Comparison of ENCODE assay signal across 24 cellular contexts in the genomic region with DNA sequence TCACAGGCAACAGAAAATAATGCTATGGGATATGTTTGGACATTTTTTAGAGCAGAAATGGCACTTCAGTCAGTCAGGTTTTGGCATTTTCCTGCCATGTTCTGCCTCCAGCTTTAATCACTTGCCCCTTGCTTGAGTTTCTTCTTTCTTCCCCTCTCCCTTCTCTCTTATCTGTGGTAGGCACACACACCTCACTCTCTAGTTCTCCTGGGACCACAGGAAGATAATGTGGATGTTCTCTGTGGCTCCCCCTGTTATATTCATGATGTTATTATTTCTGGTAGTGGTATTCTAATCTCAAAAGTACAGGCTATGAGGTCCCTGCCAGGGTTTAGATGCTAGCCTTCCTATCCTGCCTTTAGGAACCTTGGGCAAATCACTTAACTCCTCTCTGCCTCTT. TPM values are rescaled to one million over a fixed set of nuclear protein-coding genes. Genes with fewer than 3 reads are reported as not detected.
DNase-seq lines count a peak whose midpoint lies in the region; ATAC-seq and TF ChIP-seq lines count a peak whose summit lies in the region.
"Had no signal": no experiment of that assay in that cellular context is flagged by ENCODE, and none has a peak within 500 bp of the region (broad histone marks: within the 10 kb centered on the region; RNA-seq: fewer than 3 reads in every experiment).

No MANE protein-coding gene starts in this region.

- H3K4me3 ChIP-seq in heart right ventricle: no peak overlapping the region
- H3K4me3 ChIP-seq in hepatocyte: no peak overlapping the region
- no peak overlapping the region for H3K4me3 ChIP-seq in uterus
- no peak overlapping the region for H3K4me3 ChIP-seq in CD4-positive, alpha-beta memory T cell (ENCODE audit: low read length in 2 of 2)
- H3K4me3 ChIP-seq: smooth muscle cell had no signal

- no peaks in the 10 kb centered on the region for H3K27me3 Mint-ChIP-seq in T-helper 17 cell
- no peaks in the 10 kb centered on the region for H3K27me3 Mint-ChIP-seq in CD4-positive, alpha-beta memory T cell
- H3K27me3 Mint-ChIP-seq: activated naive CD4-positive, alpha-beta T cell treated with anti-CD3 and anti-CD28 coated beads, Interleukin-2, amount 10 ng/mL, durations not matched to agents 7 days and 5 days; B cell; stimulated activated naive B cell treated with anti-CD40 and anti-IgM and Interleukin-4, amounts not matched to agents 10 μg/mL and 1 μg/mL and 100 μg/mL, for 72 hours had no signal

- TF ChIP-seq CTCF in heart right ventricle (IDR thresholded peaks at IDR 0.05): no peak
- TF ChIP-seq CTCF in hepatocyte (IDR thresholded peaks at IDR 0.05; ENCODE audit: poor library complexity): no peak
- TF ChIP-seq CTCF in uterus (IDR thresholded peaks at IDR 0.05): no peak

- peaks cover 0 to 2% (median 0%) of the 10 kb centered on the region in 8 donors for H3K9me3 Mint-ChIP-seq in CD4-positive, alpha-beta memory T cell
- H3K9me3 Mint-ChIP-seq: activated naive CD4-positive, alpha-beta T cell treated with anti-CD3 and anti-CD28 coated beads, Interleukin-2, amount 10 ng/mL, durations not matched to agents 7 days and 5 days; stimulated activated naive B cell treated with anti-CD40 and anti-IgM and Interleukin-4, amounts not matched to agents 10 μg/mL and 1 μg/mL and 100 μg/mL, for 72 hours; WTC11 had no signal

- intact Hi-C loops in heart right ventricle (cut with DNase I) (loop anchor here in 2 of 10 donors (10.0 kb wide), 2 partner anchors 60 to 170 kb away; a partner anchor contains a TSS), Right ventricle myocardium inferior (cut with DNase I) (loop anchor here (10.0 kb wide), 1 partner anchor 130 kb away; no protein-coding TSS in a partner anchor), uterus (cut with DNase I; ENCODE audit: low total_unique reads) (no loop called here)
- intact Hi-C loops in CD4-positive, alpha-beta memory T cell (cut with micrococcal nuclease): loop anchor here (10.0 kb wide), 1 partner anchor 1730 kb away; no protein-coding TSS in a partner anchor

- CTCF ChIA-PET in CD4-positive, alpha-beta memory T cell (lab: Charles Lee; ENCODE audit: partially characterized antibody): interaction anchor here (1.7 kb wide), 1 partner anchor 23 kb away, joined by 10 read pairs; no protein-coding TSS in a partner anchor

- peaks cover 8% of the 10 kb centered on the region for H3K36me3 Mint-ChIP-seq in T-helper 17 cell (ENCODE audit: low read depth)
- peaks cover 13 to 15% of the 10 kb centered on the region in 2 donors for H3K36me3 Mint-ChIP-seq in CD4-positive, alpha-beta memory T cell

- DNase-seq in heart right ventricle: no peak
- DNase-seq in Right ventricle myocardium inferior (ENCODE audit: missing footprints): no peak
- no peak for DNase-seq in T-helper 17 cell
- no peak for DNase-seq in hepatocyte (ENCODE audit: low spot score)
- DNase-seq in uterus: no peak
- no peak for DNase-seq in stimulated activated CD4-positive, alpha-beta T cell treated with anti-CD3 and anti-CD28 coated beads, Interleukin-15, amount 100 ng/mL, for 24 hours
- DNase-seq in NCI-H748 treated with DMSO at 0.1 percent for 48 hours (lab: John Stamatoyannopoulos, UW): no peak
- no peak for DNase-seq in CD4-positive, alpha-beta memory T cell
- DNase-seq: activated naive CD4-positive, alpha-beta T cell treated with anti-CD3 and anti-CD28 coated beads, Interleukin-2, amount 10 ng/mL, durations not matched to agents 7 days and 5 days; anterior cingulate cortex; caudate nucleus; DMS79 treated with DMSO at 0.1 percent for 48 hours; glutamatergic neuron; mesenchymal stem cell; NCI-H1694 treated with DMSO at 0.1 percent for 48 hours; NCI-H524 treated with DMSO at 0.1 percent for 48 hours; RPMI8226; SK-N-SH; stimulated activated naive B cell treated with anti-CD40 and anti-IgM and Interleukin-4, amounts not matched to agents 10 μg/mL and 1 μg/mL and 100 μg/mL, for 72 hours; trophoblast cell had no signal

- H2AFZ ChIP-seq in hepatocyte: no peak overlapping the region

- POLR2A ChIA-PET in CD4-positive, alpha-beta memory T cell (lab: Charles Lee; ENCODE audit: partially characterized antibody): no interaction called here

- H3K36me3 ChIP-seq in heart right ventricle (no peaks in the 10 kb centered on the region), hepatocyte (replicated peaks; ENCODE audit: insufficient read depth, low read depth) (no peaks in the 10 kb centered on the region), uterus (no peaks in the 10 kb centered on the region)
- H3K36me3 ChIP-seq in CD4-positive, alpha-beta memory T cell (ENCODE audit: insufficient read depth, low read length): no peaks in the 10 kb centered on the region

- H3K4me1 ChIP-seq in heart right ventricle (peaks cover 8 to 84% (median 57%) of the 10 kb centered on the region in 9 donors), hepatocyte (ENCODE audit: insufficient read depth) (peaks cover 36% of the 10 kb centered on the region), uterus (no peaks in the 10 kb centered on the region)
- H3K4me1 ChIP-seq in CD4-positive, alpha-beta memory T cell (ENCODE audit: insufficient read depth, low read length): peaks cover 27% of the 10 kb centered on the region

- H3K4me1 Mint-ChIP-seq in T-helper 17 cell: peaks cover 41% of the 10 kb centered on the region
- peaks cover 36 to 50% (median 42%) of the 10 kb centered on the region in 4 donors for H3K4me1 Mint-ChIP-seq in CD4-positive, alpha-beta memory T cell

- H4K20me1 ChIP-seq in hepatocyte (ENCODE audit: insufficient read depth, poor library complexity, severe bottlenecking): no peaks in the 10 kb centered on the region

- H3K4me2 ChIP-seq in hepatocyte: peak overlapping the region; percentile 88
- H3K4me2 ChIP-seq: KMS-11, SK-N-SH, smooth muscle cell had no signal

- H3K27me3 ChIP-seq in heart right ventricle (no peaks in the 10 kb centered on the region), hepatocyte (no peaks in the 10 kb centered on the region), uterus (no peaks in the 10 kb centered on the region)
- no peaks in the 10 kb centered on the region for H3K27me3 ChIP-seq in CD4-positive, alpha-beta memory T cell (ENCODE audit: insufficient read depth, low read length)

- peak overlapping the region; percentile 60 for H3K27ac Mint-ChIP-seq in T-helper 17 cell
- H3K27ac Mint-ChIP-seq in CD4-positive, alpha-beta memory T cell: no peak overlapping the region
- H3K27ac Mint-ChIP-seq: activated naive CD4-positive, alpha-beta T cell treated with anti-CD3 and anti-CD28 coated beads, Interleukin-2, amount 10 ng/mL, durations not matched to agents 7 days and 5 days; B cell; stimulated activated naive B cell treated with anti-CD40 and anti-IgM and Interleukin-4, amounts not matched to agents 10 μg/mL and 1 μg/mL and 100 μg/mL, for 72 hours; WTC11 had no signal

- H3K27ac ChIP-seq in heart right ventricle (peak overlapping the region in 8 of 10 donors; percentile 12 to 94 (median 89)), hepatocyte (no peak overlapping the region), uterus (peak overlapping the region; percentile 23 to 88)
- H3K27ac ChIP-seq in CD4-positive, alpha-beta memory T cell (ENCODE audit: low read depth, low read length): no peak overlapping the region
- H3K27ac ChIP-seq: KMS-11 had no signal

- peaks cover 92% of the 10 kb centered on the region for H3K79me2 ChIP-seq in hepatocyte

- ATAC-seq in heart right ventricle (no peak), Right ventricle myocardium inferior (no peak), T-helper 17 cell (no peak)
- ATAC-seq: stimulated activated naive B cell treated with anti-CD40 and anti-IgM and Interleukin-4, amounts not matched to agents 10 μg/mL and 1 μg/mL and 100 μg/mL, for 72 hours; WTC11 had no signal

- H3K9me3 ChIP-seq in heart right ventricle: no peaks in the 10 kb centered on the region
- no peaks in the 10 kb centered on the region for H3K9me3 ChIP-seq in T-helper 17 cell (ENCODE audit: control insufficient read depth, low read length, poor library complexity, severe bottlenecking)
- H3K9me3 ChIP-seq in hepatocyte (ENCODE audit: low read depth): no peaks in the 10 kb centered on the region
- H3K9me3 ChIP-seq in uterus: no peaks in the 10 kb centered on the region
- no peaks in the 10 kb centered on the region for H3K9me3 ChIP-seq in CD4-positive, alpha-beta memory T cell (ENCODE audit: control insufficient read depth in 1 of 2, low read length in 2 of 2)
- H3K9me3 ChIP-seq: SK-N-SH had no signal

- no peak overlapping the region for H3K4me3 Mint-ChIP-seq in T-helper 17 cell
- no peak overlapping the region for H3K4me3 Mint-ChIP-seq in CD4-positive, alpha-beta memory T cell
- H3K4me3 Mint-ChIP-seq: activated naive CD4-positive, alpha-beta T cell treated with anti-CD3 and anti-CD28 coated beads, Interleukin-2, amount 10 ng/mL, durations not matched to agents 7 days and 5 days; WTC11 had no signal

- H3K9me2 ChIP-seq in hepatocyte (replicated peaks; ENCODE audit: insufficient read depth): no peaks in the 10 kb centered on the region
- H3K9me2 ChIP-seq: SK-N-SH had no signal

- no peak for TF ChIP-seq POLR2A in uterus (IDR thresholded peaks at IDR 0.05)

RNA-seq across cellular contexts. Expression of a gene that starts 5.2 kb away (rescaled TPM):
- total RNA-seq in heart right ventricle (100 to 1,000 TPM; 163 to 295 (median 238) TPM), Right ventricle myocardium inferior (260 TPM), T-helper 17 cell (10 to 100 TPM; 10.5 to 13.3 TPM), hepatocyte (76.7 and 78.1 TPM in 2 replicates), uterus (10 to 100 TPM; 32.0 to 63.5 (median 50.0) TPM)
- polyA plus RNA-seq in heart right ventricle (100 to 1,000 TPM in 1 of 2 donors, 10 to 100 TPM in 1; 58.2 to 134 TPM), hepatocyte (61.8 and 83.5 TPM in 2 replicates)
- 10 to 100 TPM; 20.0 to 23.0 TPM for total RNA-seq in CD4-positive, alpha-beta memory T cell
- 10 to 100 TPM; 32.8 to 41.8 TPM for polyA plus RNA-seq in CD4-positive, alpha-beta memory T cell

Comparison
In these comparisons a context has a peak if more than half of its experiments do, and no peak if none do; other contexts are left out.
1. H3K27ac ChIP-seq: peak in heart right ventricle (8 of 10) and uterus (2 of 2); none in hepatocyte (single experiment) and CD4-positive, alpha-beta memory T cell (single experiment).